8 cellular contexts compared by ENCODE assay signal in the genomic region with DNA sequence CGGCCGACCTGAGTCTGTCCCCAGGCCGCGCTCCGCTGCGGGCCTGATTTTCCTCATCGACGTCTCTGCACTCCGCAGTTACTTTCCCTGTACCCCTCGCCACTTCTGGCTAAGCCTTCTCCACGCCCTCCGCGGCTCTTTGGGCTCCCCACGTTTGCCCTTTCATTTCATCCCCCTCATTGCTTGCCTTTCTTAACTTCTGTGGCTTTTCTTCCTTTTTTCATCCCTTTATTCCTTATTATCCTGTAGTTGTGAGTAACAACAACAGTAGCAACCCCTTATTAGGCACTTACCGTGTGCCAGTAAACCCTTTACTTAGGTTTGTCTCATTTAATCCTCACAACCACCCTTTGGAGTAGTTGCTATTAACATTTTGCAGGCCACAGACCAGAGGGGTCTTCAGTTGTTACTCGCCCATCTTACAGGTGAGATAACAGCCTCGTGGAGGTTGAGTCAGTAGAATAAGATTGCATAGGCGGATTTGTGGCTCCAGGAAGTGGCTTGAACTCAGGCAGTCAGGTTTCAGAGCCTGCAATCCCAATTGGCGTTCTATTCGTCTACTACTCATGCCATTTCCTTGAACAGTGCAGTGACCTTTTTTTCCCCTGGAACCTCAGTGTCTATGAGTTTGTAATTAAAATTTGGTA. TPM values are rescaled to one million over a fixed set of nuclear protein-coding genes. Genes with fewer than 3 reads are reported as not detected.
DNase-seq lines count a peak whose midpoint lies in the region; ATAC-seq, FAIRE-seq and TF ChIP-seq lines count a peak whose summit lies in the region.

No MANE protein-coding gene starts in this region.

- H3K27me3 ChIP-seq in H7 (ENCODE audit: control insufficient read depth, insufficient read depth, low read length) (no peaks in the 10 kb centered on the region), MG63 (no peaks in the 10 kb centered on the region), right atrium auricular region (no peaks in the 10 kb centered on the region), small intestine (ENCODE audit: control insufficient read depth in 2 of 2, insufficient read depth in 2 of 2, low read length in 2 of 2) (no peaks in the 10 kb centered on the region)

- H3K36me3 ChIP-seq in H7 (replicated peaks; ENCODE audit: control insufficient read depth, insufficient read depth, low read length) (no peaks in the 10 kb centered on the region), MG63 (peaks cover 12% of the 10 kb centered on the region), right atrium auricular region (no peaks in the 10 kb centered on the region), small intestine (ENCODE audit: control insufficient read depth in 2 of 2, insufficient read depth in 2 of 2, low read length in 2 of 2) (no peaks in the 10 kb centered on the region)

- H3K9me3 Mint-ChIP-seq in activated T-cell treated with anti-CD3 and anti-CD28 coated beads, Interleukin-2, amount 50 U/mL, for 72 hours = no peaks in the 10 kb centered on the region

- 0% methylated on average over 16 to 20 of the region's 20 CpGs for WGBS in small intestine, 3 donors

- H3K27ac ChIP-seq in right atrium auricular region (peak overlapping the region; percentile 74 to 91), small intestine (ENCODE audit: low read depth in 1 of 2, low read length in 1 of 2) (peak overlapping the region; percentile 90 to 95)

- H3K4me3 ChIP-seq in H7 (ENCODE audit: insufficient read depth, low read depth, low read length) (peak overlapping the region; percentile 99), MG63 (peak overlapping the region; percentile 97), right atrium auricular region (peak overlapping the region; percentile 94 to 100), small intestine (ENCODE audit: low read depth in 1 of 2, low read length in 2 of 2) (peak overlapping the region; percentile 84 to 90)

- H3K27me3 Mint-ChIP-seq in activated T-cell treated with anti-CD3 and anti-CD28 coated beads, Interleukin-2, amount 50 U/mL, for 72 hours (ENCODE audit: low read depth) = no peaks in the 10 kb centered on the region

- H3K4me1 Mint-ChIP-seq in activated T-cell treated with anti-CD3 and anti-CD28 coated beads, Interleukin-2, amount 50 U/mL, for 72 hours (ENCODE audit: low read depth) = peaks cover 40% of the 10 kb centered on the region

- H3K36me3 Mint-ChIP-seq in activated T-cell treated with anti-CD3 and anti-CD28 coated beads, Interleukin-2, amount 50 U/mL, for 72 hours (ENCODE audit: insufficient read depth in 2 of 2) = peaks cover 4% of the 10 kb centered on the region in 2 donors

- H3K4me1 ChIP-seq in right atrium auricular region (peaks cover 0 to 29% of the 10 kb centered on the region in 2 donors), small intestine (ENCODE audit: control insufficient read depth in 2 of 2, insufficient read depth in 1 of 2, low read depth in 1 of 2, low read length in 1 of 2) (peaks cover 4 to 6% of the 10 kb centered on the region in 2 donors)

- TF ChIP-seq CTCF in right atrium auricular region (IDR thresholded peaks at IDR 0.05) = no peak

- H3K4me3 Mint-ChIP-seq in activated T-cell treated with anti-CD3 and anti-CD28 coated beads, Interleukin-2, amount 50 U/mL, for 72 hours = peak overlapping the region; percentile 98 to 99

- intact Hi-C loops in posterior cingulate gyrus (cut with DNase I) = loop anchor here (10.0 kb wide), 1 partner anchor 243 kb away; a partner anchor contains a TSS

- peak overlapping the region; percentile 100 for H3K27ac Mint-ChIP-seq in activated T-cell treated with anti-CD3 and anti-CD28 coated beads, Interleukin-2, amount 50 U/mL, for 72 hours

- no peak for FAIRE-seq in small intestine (lab: Jason Lieb, UNC)

- H3K9me3 ChIP-seq in MG63 = peaks cover 6% of the 10 kb centered on the region
- no peaks in the 10 kb centered on the region for H3K9me3 ChIP-seq in right atrium auricular region
- no peaks in the 10 kb centered on the region for H3K9me3 ChIP-seq in small intestine (ENCODE audit: control insufficient read depth, low read depth)

- DNase-seq in NCI-H1694 (lab: John Stamatoyannopoulos, UW) (peak; percentile 3), NCI-H1694 treated with DMSO at 0.1 percent for 48 hours (lab: John Stamatoyannopoulos, UW) (no peak), H7 (no peak), MG63 (peak; percentile 57), right atrium auricular region (ENCODE audit: low spot score) (no peak), small intestine (peak; percentile 63), posterior cingulate gyrus (no peak)
- DNase-seq in activated T-cell treated with anti-CD3 and anti-CD28 coated beads, Interleukin-2, amount 50 U/mL, for 72 hours = peak; percentile 39 to 48

- peak; percentile 26 to 28 for ATAC-seq in activated T-cell treated with anti-CD3 and anti-CD28 coated beads, Interleukin-2, amount 50 U/mL, for 72 hours (replicated peaks in 1 of 2)

RNA-seq across cellular contexts. Expression of a gene that starts 0.7 kb away (rescaled TPM):
- 97.1 and 120 TPM in 2 replicates for total RNA-seq in H7 (2014; rRNA removed; shearing (Covaris generic))
- 20.8 and 48.8 TPM in 2 replicates for total RNA-seq in MG63 (2014; rRNA removed; shearing (Covaris generic); ENCODE audit: low replicate concordance)
- total RNA-seq in activated T-cell treated with anti-CD3 and anti-CD28 coated beads, Interleukin-2, amount 50 U/mL, for 72 hours = 10 to 100 TPM; 84.5 to 94.1 TPM
- 10 to 100 TPM; 19.1 to 20.5 TPM for total RNA-seq in right atrium auricular region
- 10 to 100 TPM; 22.2 to 30.9 (median 26.7) TPM for polyA plus RNA-seq in small intestine

Comparison
In these comparisons a context has a peak if more than half of its experiments do, and no peak if none do; other contexts are left out.
1. DNase-seq: peak in NCI-H1694 (single experiment), MG63 (single experiment), activated T-cell treated with anti-CD3 and anti-CD28 coated beads, Interleukin-2, amount 50 U/mL, for 72 hours (2 of 2) and small intestine (single experiment); none in NCI-H1694 treated with DMSO at 0.1 percent for 48 hours (single experiment), H7 (single experiment), right atrium auricular region (single experiment) and posterior cingulate gyrus (0 of 10).
2. Peak in every context shown above with its lines, with median percentiles within 50 percentile points of each other: H3K4me3 ChIP-seq.